10 cellular contexts compared by ENCODE assay signal in the genomic region with DNA sequence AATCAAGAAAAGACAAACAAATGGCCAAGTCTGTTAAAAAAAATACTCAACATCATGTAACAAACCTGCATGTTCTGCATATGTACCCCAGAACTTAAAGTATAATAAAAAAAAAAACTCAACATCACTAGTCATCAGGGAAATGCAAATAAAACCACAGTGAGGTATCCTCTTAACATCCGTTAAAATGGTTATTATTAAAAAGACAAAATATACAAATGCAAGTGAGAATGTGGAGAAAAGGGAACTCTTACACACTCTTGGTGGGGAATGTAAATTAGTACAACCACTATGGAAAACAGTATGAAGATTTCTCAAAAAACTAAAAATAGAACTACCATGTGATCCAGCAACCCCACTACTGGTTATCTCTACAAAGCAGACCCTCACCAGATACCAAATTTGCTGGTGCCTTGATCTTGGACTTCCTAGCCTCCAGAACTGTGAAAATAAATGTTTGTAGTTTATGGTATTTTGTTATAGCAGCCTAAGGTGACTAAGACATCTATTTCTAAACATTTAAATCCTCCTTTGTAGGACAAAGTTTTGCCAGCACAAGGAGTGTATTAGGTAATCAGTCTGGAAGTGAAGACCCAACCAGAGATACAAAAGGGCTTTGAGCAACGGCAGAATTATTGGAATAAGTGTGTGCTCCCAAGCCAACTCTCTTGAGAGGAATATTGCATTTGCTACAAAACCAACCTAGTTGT. TPM values are rescaled to one million over a fixed set of nuclear protein-coding genes. Genes with fewer than 3 reads are reported as not detected.
"Had no signal": no experiment of that assay in that cellular context is flagged by ENCODE, and none has a peak within 500 bp of the region (broad histone marks: within the 10 kb centered on the region; RNA-seq: fewer than 3 reads in every experiment).

No MANE protein-coding gene starts in this region.

- H3K27me3 Mint-ChIP-seq: IgD-negative memory B cell had no signal

- H3K4me3 Mint-ChIP-seq: HFFc6 had no signal

- H3K4me3 ChIP-seq: GM23248, HAP-1 had no signal

- H3K9me3 ChIP-seq: HAP-1 had no signal

- ATAC-seq: HCT116, HepG2 had no signal

- H3K27ac ChIP-seq: GM23248, HL-60 had no signal

- H3K36me3 ChIP-seq: HAP-1 had no signal

- H3K9me3 Mint-ChIP-seq: HFFc6, IgD-negative memory B cell had no signal

- H3K27ac Mint-ChIP-seq: HFFc6, IgD-negative memory B cell had no signal

- H2AFZ ChIP-seq: GM23248 had no signal

- DNase-seq: GM23248, GOT3, H7, HFFc6, KG1 had no signal

- H3K9ac ChIP-seq: GM23248 had no signal

RNA-seq across cellular contexts. Expression of a gene that starts 32.4 kb away (rescaled TPM):
- total RNA-seq: HepG2 had no signal
- polyA plus RNA-seq: IgD-negative memory B cell had no signal
